3 cellular contexts compared by ENCODE assay signal in genomic region chr3:79488407-79488806, GRCh38.
A peak's percentile ranks its signal among the peaks of the same experiment; 100 is the strongest.
TF ChIP-seq lines count a peak whose summit lies in the region.

No MANE protein-coding gene starts in this region.

TF ChIP-seq in HepG2, 621 proteins besides CTCF, POLR2A, EP300 and RAD21 (continued from another document):
- TF ChIP-seq MAFF (IDR thresholded peaks at IDR 0.05; ENCODE audit: low read depth, low read length) = peak; percentile 70
- TF ChIP-seq MAFK (conservative IDR thresholded peaks at IDR 0.05 in 1 of 2, IDR thresholded peaks at IDR 0.05 in 1 of 2; ENCODE audit: low read length in 2 of 2) = peak; percentile 56 to 79; a peak in 3 of 4 replicates
- no peak for TF ChIP-seq ZNF614 (CRISPR knock-in tag; IDR thresholded peaks at IDR 0.05; ENCODE audit: borderline replicate concordance)

TF ChIP-seq in A549, 52 proteins besides CTCF, POLR2A, EP300 and RAD21 (continued from another document):
- peak; percentile 78 for TF ChIP-seq MAFK (IDR thresholded peaks at IDR 0.05; ENCODE audit: partially characterized antibody)

TF ChIP-seq in K562, 482 proteins besides CTCF, POLR2A, EP300 and RAD21 (continued from another document):
- peak; percentile 26; the same call in 1 of the 2 replicates for TF ChIP-seq MAFK (IDR thresholded peaks at IDR 0.05; ENCODE audit: low read length)
- peak; percentile 49; the same call in 1 of the 2 replicates for TF ChIP-seq ZNF316 (IDR thresholded peaks at IDR 0.05)
- no peak for TF ChIP-seq FOXJ3 (CRISPR knock-in tag; IDR thresholded peaks at IDR 0.05)
- peak; percentile 32; the same call in 1 of the 2 replicates for TF ChIP-seq C11orf30 (IDR thresholded peaks at IDR 0.05; ENCODE audit: low read depth)
- 0 out of 2 replicates have a peak, but pooled peaks have one; percentile 23 for TF ChIP-seq MAFG (tag; conservative IDR thresholded peaks at IDR 0.05)
- peak; percentile 55 for TF ChIP-seq MAFF (IDR thresholded peaks at IDR 0.05; ENCODE audit: low read length)
- no peak for TF ChIP-seq ZNF444 (CRISPR knock-in tag; IDR thresholded peaks at IDR 0.05)
